ENCODE assay signal across 17 cellular contexts in genomic region chr1:227942716-227943261, GRCh38. TPM values are rescaled to one million over a fixed set of nuclear protein-coding genes. Genes with fewer than 3 reads are reported as not detected.
DNase-seq lines count a peak whose midpoint lies in the region; ATAC-seq and TF ChIP-seq lines count a peak whose summit lies in the region.
"Had no signal": no experiment of that assay in that cellular context is flagged by ENCODE, and none has a peak within 500 bp of the region (broad histone marks: within the 10 kb centered on the region; RNA-seq: fewer than 3 reads in every experiment).

No MANE protein-coding gene starts in this region.

- no peaks in the 10 kb centered on the region for H3K36me3 ChIP-seq in colonic mucosa
- H3K36me3 ChIP-seq in stomach smooth muscle (ENCODE audit: control insufficient read depth in 2 of 2, insufficient read depth in 2 of 2, low read length in 2 of 2): no peaks in the 10 kb centered on the region
- H3K36me3 ChIP-seq: left lung, uterus had no signal

- DNase-seq in activated effector memory CD4-positive, alpha-beta T cell treated with anti-CD3 and anti-CD28 coated beads, Interleukin-2, amount 50 U/mL, for 16 hours: peak; percentile 39
- DNase-seq in activated effector memory CD4-positive, alpha-beta T cell treated with Interleukin-2 at 50 U/mL for 16 hours: no peak
- peak; percentile 16 for DNase-seq in colonic mucosa
- peak; percentile 23 for DNase-seq in natural killer cell treated with Interleukin-12 subunit alpha and Interleukin-12 subunit beta and Interleukin-15 and Interleukin-18, amount 100 ng/mL, for 72 hours (ENCODE audit: low spot score)
- no peak for DNase-seq in cerebellar cortex (ENCODE audit: low spot score)
- DNase-seq in AG08396 (ENCODE audit: low spot score): no peak
- no peak for DNase-seq in NCI-H187 treated with DMSO at 0.1 percent for 48 hours (lab: John Stamatoyannopoulos, UW)
- DNase-seq: ACHN; activated CD8-positive, alpha-beta T cell treated with anti-CD3 and anti-CD28 coated beads, Interleukin-2, amount 10 ng/mL, durations not matched to agents 7 days and 5 days; NCI-H1436 treated with DMSO at 0.1 percent for 48 hours; stimulated activated CD4-positive, alpha-beta T cell treated with anti-CD3 and anti-CD28 coated beads, Interleukin-4, amount 100 ng/mL, for 4 hours had no signal

- H3K9ac ChIP-seq in colonic mucosa (ENCODE audit: low read depth in 2 of 2, low read length in 2 of 2) (no peak overlapping the region), stomach smooth muscle (ENCODE audit: low read length in 2 of 2) (peak overlapping the region; percentile 66 to 95)

- no peaks in the 10 kb centered on the region for H3K9me3 Mint-ChIP-seq in natural killer cell treated with Interleukin-12 subunit alpha and Interleukin-12 subunit beta and Interleukin-15 and Interleukin-18, amount 100 ng/mL, for 72 hours
- H3K9me3 Mint-ChIP-seq: activated naive CD4-positive, alpha-beta T cell treated with anti-CD3 and anti-CD28 coated beads, Interleukin-2, amount 50 U/mL, for 24 hours; naive thymus-derived CD8-positive, alpha-beta T cell had no signal

- no peak overlapping the region for H3K4me3 Mint-ChIP-seq in natural killer cell treated with Interleukin-12 subunit alpha and Interleukin-12 subunit beta and Interleukin-15 and Interleukin-18, amount 100 ng/mL, for 72 hours
- H3K4me3 Mint-ChIP-seq: activated CD8-positive, alpha-beta T cell treated with anti-CD3 and anti-CD28 coated beads, Interleukin-2, amount 10 ng/mL, durations not matched to agents 7 days and 5 days; activated naive CD4-positive, alpha-beta T cell treated with anti-CD3 and anti-CD28 coated beads, Interleukin-2, amount 50 U/mL, for 24 hours; naive thymus-derived CD8-positive, alpha-beta T cell had no signal

- H3K36me3 Mint-ChIP-seq in natural killer cell treated with Interleukin-12 subunit alpha and Interleukin-12 subunit beta and Interleukin-15 and Interleukin-18, amount 100 ng/mL, for 72 hours: no peaks in the 10 kb centered on the region
- H3K36me3 Mint-ChIP-seq: activated naive CD4-positive, alpha-beta T cell treated with anti-CD3 and anti-CD28 coated beads, Interleukin-2, amount 50 U/mL, for 24 hours; brain; naive thymus-derived CD8-positive, alpha-beta T cell had no signal

- H3K4me1 ChIP-seq in colonic mucosa: peaks cover 14% of the 10 kb centered on the region
- peaks cover 87% of the 10 kb centered on the region for H3K4me1 ChIP-seq in stomach smooth muscle (ENCODE audit: control insufficient read depth, insufficient read depth, low read length)

- H3K27ac ChIP-seq in colonic mucosa (no peak overlapping the region), stomach smooth muscle (ENCODE audit: low read length) (peak overlapping the region; percentile 99)
- H3K27ac ChIP-seq: left lung, uterus had no signal

- intact Hi-C loops in colonic mucosa (cut with DNase I): no loop called here

- peaks cover 6 to 9% of the 10 kb centered on the region in 2 donors for H3K4me1 Mint-ChIP-seq in natural killer cell treated with Interleukin-12 subunit alpha and Interleukin-12 subunit beta and Interleukin-15 and Interleukin-18, amount 100 ng/mL, for 72 hours (ENCODE audit: low read depth in 2 of 2)

- H3K9me3 ChIP-seq in colonic mucosa: no peaks in the 10 kb centered on the region
- no peaks in the 10 kb centered on the region for H3K9me3 ChIP-seq in stomach smooth muscle (ENCODE audit: control insufficient read depth in 2 of 2, low read length in 2 of 2)
- H3K9me3 ChIP-seq: left lung, uterus had no signal

- TF ChIP-seq CTCF in colonic mucosa (IDR thresholded peaks at IDR 0.05): no peak

- no peaks in the 10 kb centered on the region for H3K27me3 ChIP-seq in colonic mucosa
- H3K27me3 ChIP-seq in stomach smooth muscle (ENCODE audit: control insufficient read depth in 1 of 2, insufficient read depth in 2 of 2, low read length in 2 of 2): no peaks in the 10 kb centered on the region
- H3K27me3 ChIP-seq: uterus had no signal

- H3K4me3 ChIP-seq in colonic mucosa (no peak overlapping the region), stomach smooth muscle (ENCODE audit: low read length in 2 of 2) (peak overlapping the region; percentile 64 to 83)
- H3K4me3 ChIP-seq: left lung, uterus had no signal

- H3K27me3 Mint-ChIP-seq in natural killer cell treated with Interleukin-12 subunit alpha and Interleukin-12 subunit beta and Interleukin-15 and Interleukin-18, amount 100 ng/mL, for 72 hours: peaks cover 21 to 26% of the 10 kb centered on the region in 2 donors

- H3K27ac Mint-ChIP-seq in natural killer cell treated with Interleukin-12 subunit alpha and Interleukin-12 subunit beta and Interleukin-15 and Interleukin-18, amount 100 ng/mL, for 72 hours: no peak overlapping the region
- H3K27ac Mint-ChIP-seq: activated CD8-positive, alpha-beta T cell treated with anti-CD3 and anti-CD28 coated beads, Interleukin-2, amount 10 ng/mL, durations not matched to agents 7 days and 5 days; activated naive CD4-positive, alpha-beta T cell treated with anti-CD3 and anti-CD28 coated beads, Interleukin-2, amount 50 U/mL, for 24 hours had no signal

- no peak for ATAC-seq in natural killer cell treated with Interleukin-12 subunit alpha and Interleukin-12 subunit beta and Interleukin-15 and Interleukin-18, amount 100 ng/mL, for 72 hours
- ATAC-seq: activated CD8-positive, alpha-beta T cell treated with anti-CD3 and anti-CD28 coated beads, Interleukin-2, amount 10 ng/mL, durations not matched to agents 7 days and 5 days; left lung; naive thymus-derived CD8-positive, alpha-beta T cell had no signal

RNA-seq across cellular contexts. Expression of gene WNT9A, which starts 4.9 kb away (rescaled TPM):
- total RNA-seq in colonic mucosa: 1 to 10 TPM; 2.6 to 3.3 TPM
- under 1 TPM in 1 of 2 donors, not detected in 1; 0.11 TPM for total RNA-seq in natural killer cell treated with Interleukin-12 subunit alpha and Interleukin-12 subunit beta and Interleukin-15 and Interleukin-18, amount 100 ng/mL, for 72 hours
- total RNA-seq: activated CD8-positive, alpha-beta T cell treated with anti-CD3 and anti-CD28 coated beads, Interleukin-2, amount 10 ng/mL, durations not matched to agents 7 days and 5 days; naive thymus-derived CD8-positive, alpha-beta T cell had no signal

Comparison
In these comparisons a context has a peak if more than half of its experiments do, and no peak if none do; other contexts are left out.
1. DNase-seq: peak in activated effector memory CD4-positive, alpha-beta T cell treated with anti-CD3 and anti-CD28 coated beads, Interleukin-2, amount 50 U/mL, for 16 hours (single experiment), colonic mucosa (single experiment) and natural killer cell treated with Interleukin-12 subunit alpha and Interleukin-12 subunit beta and Interleukin-15 and Interleukin-18, amount 100 ng/mL, for 72 hours (single experiment); none in activated effector memory CD4-positive, alpha-beta T cell treated with Interleukin-2 at 50 U/mL for 16 hours (single experiment), cerebellar cortex (single experiment), AG08396 (single experiment) and NCI-H187 treated with DMSO at 0.1 percent for 48 hours (single experiment).
2. H3K9ac ChIP-seq: peak in stomach smooth muscle (2 of 2); none in colonic mucosa (0 of 2).